In genomic region chr6:5214570-5215052, GRCh38 we compare ENCODE assay signal across 9 cellular contexts. TPM values are rescaled to one million over a fixed set of nuclear protein-coding genes. Genes with fewer than 3 reads are reported as not detected.
DNase-seq lines count a peak whose midpoint lies in the region; ATAC-seq and TF ChIP-seq lines count a peak whose summit lies in the region.
"Had no signal": no experiment of that assay in that cellular context is flagged by ENCODE, and none has a peak within 500 bp of the region (broad histone marks: within the 10 kb centered on the region; RNA-seq: fewer than 3 reads in every experiment).

No MANE protein-coding gene starts in this region.

- H3K4me2 ChIP-seq in osteoblast (ENCODE audit: insufficient read depth, low read length), result no peak overlapping the region

- no peaks in the 10 kb centered on the region for H3K36me3 ChIP-seq in osteoblast (ENCODE audit: insufficient read depth, low read length)

- ATAC-seq in activated naive CD4-positive, alpha-beta T cell treated with anti-CD3 and anti-CD28 coated beads, Interleukin-2, amount 50 U/mL, for 72 hours, result peak; percentile 46 to 81
- no peak for ATAC-seq in GM19397 (IDR thresholded peaks at IDR 0.05; ENCODE audit: unreplicated experiment)
- ATAC-seq in HG03039 (IDR thresholded peaks at IDR 0.05; ENCODE audit: unreplicated experiment), result no peak
- ATAC-seq in T-helper 17 cell, result no peak

- H3K4me1 Mint-ChIP-seq in T-helper 17 cell, result peaks cover 8% of the 10 kb centered on the region

- H3K4me3 ChIP-seq in osteoblast (ENCODE audit: insufficient read depth, low read length), result no peak overlapping the region

- no peaks in the 10 kb centered on the region for H3K27me3 ChIP-seq in osteoblast (ENCODE audit: insufficient read depth, low read length)

- no peak overlapping the region for H2AFZ ChIP-seq in osteoblast (ENCODE audit: low read length)

- H3K4me1 ChIP-seq in osteoblast (ENCODE audit: insufficient read depth, low read length), result peaks cover 12% of the 10 kb centered on the region

- no peaks in the 10 kb centered on the region for H3K9me3 Mint-ChIP-seq in activated naive CD4-positive, alpha-beta T cell treated with anti-CD3 and anti-CD28 coated beads, Interleukin-2, amount 50 U/mL, for 72 hours
- H3K9me3 Mint-ChIP-seq: central memory CD8-positive, alpha-beta T cell had no signal

- no peak for TF ChIP-seq POLR2A in erythroblast (IDR thresholded peaks at IDR 0.05; ENCODE audit: low read length)

- peaks cover 6 to 13% of the 10 kb centered on the region in 2 donors for H3K36me3 Mint-ChIP-seq in activated naive CD4-positive, alpha-beta T cell treated with anti-CD3 and anti-CD28 coated beads, Interleukin-2, amount 50 U/mL, for 72 hours
- H3K36me3 Mint-ChIP-seq in T-helper 17 cell (ENCODE audit: low read depth), result peaks cover 3% of the 10 kb centered on the region

- no peak overlapping the region for H3K27ac ChIP-seq in osteoblast (ENCODE audit: low read depth, low read length)

- in situ Hi-C loops in SK-MEL-5 (cut with HindIII; ENCODE audit: low pct_unique_long_range_greater_than_20kb, low sequenced_read_pairs), result no loop called here

- no peaks in the 10 kb centered on the region for H3K9me3 ChIP-seq in osteoblast (ENCODE audit: low read depth, low read length)
- H3K9me3 ChIP-seq in T-helper 17 cell (ENCODE audit: control insufficient read depth, low read length, poor library complexity, severe bottlenecking), result no peaks in the 10 kb centered on the region

- H3K79me2 ChIP-seq in osteoblast (ENCODE audit: insufficient read depth, low read length), result no peaks in the 10 kb centered on the region

- H3K27ac Mint-ChIP-seq in activated naive CD4-positive, alpha-beta T cell treated with anti-CD3 and anti-CD28 coated beads, Interleukin-2, amount 50 U/mL, for 72 hours, result peak overlapping the region in 1 of 2 donors; percentile 93
- no peak overlapping the region for H3K27ac Mint-ChIP-seq in T-helper 17 cell

- H3K4me3 Mint-ChIP-seq in T-helper 17 cell, result no peak overlapping the region
- H3K4me3 Mint-ChIP-seq: central memory CD8-positive, alpha-beta T cell had no signal

- DNase-seq in activated naive CD4-positive, alpha-beta T cell treated with anti-CD3 and anti-CD28 coated beads, Interleukin-2, amount 50 U/mL, for 72 hours (ENCODE audit: low spot score in 2 of 2), result peak in 1 of 2 donors; percentile 69
- DNase-seq in activated naive CD4-positive, alpha-beta T cell (lab: John Stamatoyannopoulos, UW), result no peak
- DNase-seq in SK-MEL-5 (ENCODE audit: low read depth, low spot score) (peak; percentile 71), erythroblast (lab: John Stamatoyannopoulos, UW) (peak; percentile 60 to 66), osteoblast (ENCODE audit: insufficient read length, low spot score, missing footprints) (no peak), T-helper 17 cell (no peak)

- TF ChIP-seq CTCF in osteoblast (IDR thresholded peaks at IDR 0.05; ENCODE audit: extremely low read depth, low read depth, low read length), result peak; percentile 69

- peaks cover 2% of the 10 kb centered on the region for H4K20me1 ChIP-seq in osteoblast (ENCODE audit: insufficient read depth, low read length)

- H3K27me3 Mint-ChIP-seq in T-helper 17 cell, result no peaks in the 10 kb centered on the region
- H3K27me3 Mint-ChIP-seq: central memory CD8-positive, alpha-beta T cell had no signal

RNA-seq across cellular contexts. Expression of gene LYRM4, which starts 46.1 kb away (rescaled TPM):
- total RNA-seq in activated naive CD4-positive, alpha-beta T cell treated with anti-CD3 and anti-CD28 coated beads, Interleukin-2, amount 50 U/mL, for 72 hours, result 10 to 100 TPM; 32.7 to 40.7 TPM
- 76.9 and 89.7 TPM in 2 replicates for total RNA-seq in SK-MEL-5 (2014; rRNA removed; shearing (Covaris generic))
- 58.7 and 62.8 TPM in 2 replicates for polyA plus RNA-seq in SK-MEL-5 (2015; cell fraction: cytosol; rRNA removed)
- polyA plus RNA-seq in SK-MEL-5 (2015; cell fraction: nucleus; rRNA removed), result 10.6 and 10.9 TPM in 2 replicates
- total RNA-seq in osteoblast, result 7.4 and 16.6 TPM in 2 replicates
- 10 to 100 TPM; 14.6 to 19.2 TPM for total RNA-seq in T-helper 17 cell

RNA-seq across cellular contexts. Expression of gene FARS2, which starts 46.7 kb away (rescaled TPM):
- 10 to 100 TPM in 1 of 2 donors, 1 to 10 TPM in 1; 8.2 to 29.0 TPM for total RNA-seq in activated naive CD4-positive, alpha-beta T cell treated with anti-CD3 and anti-CD28 coated beads, Interleukin-2, amount 50 U/mL, for 72 hours
- total RNA-seq in SK-MEL-5 (2014; rRNA removed; shearing (Covaris generic)), result 24.4 and 25.6 TPM in 2 replicates
- 10.6 and 14.6 TPM in 2 replicates for polyA plus RNA-seq in SK-MEL-5 (2015; cell fraction: cytosol; rRNA removed)
- 8.2 and 15.8 TPM in 2 replicates for polyA plus RNA-seq in SK-MEL-5 (2015; cell fraction: nucleus; rRNA removed)
- total RNA-seq in osteoblast (25.9 and 29.7 TPM in 2 replicates), T-helper 17 cell (10 to 100 TPM; 20.7 to 26.4 TPM)

Comparison
In these comparisons a context has a peak if more than half of its experiments do, and no peak if none do; other contexts are left out.
1. ATAC-seq: peak in activated naive CD4-positive, alpha-beta T cell treated with anti-CD3 and anti-CD28 coated beads, Interleukin-2, amount 50 U/mL, for 72 hours (2 of 2); none in GM19397 (single experiment), HG03039 (single experiment) and T-helper 17 cell (single experiment).
2. DNase-seq: peak in SK-MEL-5 (single experiment) and erythroblast (2 of 2); none in activated naive CD4-positive, alpha-beta T cell (0 of 4), osteoblast (single experiment) and T-helper 17 cell (0 of 3).